Comparison of ENCODE assay signal across 25 cellular contexts in the genomic region with DNA sequence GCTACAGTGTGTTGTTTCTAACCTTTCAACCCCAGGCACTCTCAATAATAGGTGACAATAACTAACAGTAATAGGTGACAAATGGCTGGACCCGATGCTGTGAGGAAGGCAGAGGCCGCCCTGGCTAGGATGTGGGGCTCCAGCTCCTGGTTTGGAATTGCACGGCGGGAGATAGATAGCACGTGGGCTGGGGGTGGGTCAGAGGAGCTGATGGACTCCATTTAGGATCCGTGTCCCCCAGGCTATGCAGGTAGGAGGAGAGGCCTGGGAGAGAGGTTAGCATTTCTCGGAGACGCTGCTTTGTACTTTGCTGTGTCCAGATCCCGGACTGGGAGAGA.
DNase-seq lines count a peak whose midpoint lies in the region; ATAC-seq and TF ChIP-seq lines count a peak whose summit lies in the region.
"Had no signal": no experiment of that assay in that cellular context is flagged by ENCODE, and none has a peak within 500 bp of the region (broad histone marks: within the 10 kb centered on the region; RNA-seq: fewer than 3 reads in every experiment).

No MANE protein-coding gene starts in this region.

- no peak overlapping the region for H3K14ac ChIP-seq in neuronal stem cell (ENCODE audit: low read length)

- H3K4me3 Mint-ChIP-seq in brain, result peak overlapping the region in 1 of 5 experiments; percentile 35

- peak overlapping the region; percentile 52 for H3K18ac ChIP-seq in neuronal stem cell (ENCODE audit: low read length)

- no peaks in the 10 kb centered on the region for H3K9me3 Mint-ChIP-seq in brain
- H3K9me3 Mint-ChIP-seq: activated naive CD4-positive, alpha-beta T cell treated with anti-CD3 and anti-CD28 coated beads, Interleukin-2, amount 50 U/mL, for 72 hours had no signal

- intact Hi-C loops in HCT116 (cut with micrococcal nuclease), result no loop called here

- peaks cover 67% of the 10 kb centered on the region for H3K4me1 Mint-ChIP-seq in brain

- peak overlapping the region; percentile 96 for H2BK15ac ChIP-seq in neuronal stem cell (ENCODE audit: low read length)

- H3K36me3 ChIP-seq in HCT116 (ENCODE audit: control insufficient read depth in 1 of 2, insufficient read depth in 2 of 2, low read length in 2 of 2) (peaks cover 0 to 39% of the 10 kb centered on the region in 2 experiments; a peak in 3 of 4 replicates), neuronal stem cell (replicated peaks in 1 of 2; ENCODE audit: control insufficient read depth in 2 of 2, insufficient read depth in 2 of 2, low read length in 2 of 2) (no peaks in the 10 kb centered on the region), MM.1S (replicated peaks; ENCODE audit: insufficient read depth, low read length) (no peaks in the 10 kb centered on the region)

- H2AFZ ChIP-seq in HCT116 (ENCODE audit: low read depth, low read length, poor library complexity, severe bottlenecking) (no peak overlapping the region), neuronal stem cell (ENCODE audit: low read length) (no peak overlapping the region), MM.1S (ENCODE audit: low read length) (no peak overlapping the region)
- H2AFZ ChIP-seq: hepatocyte, PC-9 had no signal

- ATAC-seq in HCT116 (no peak), HG03139 (IDR thresholded peaks at IDR 0.05; ENCODE audit: unreplicated experiment) (no peak)
- ATAC-seq: mucosa of descending colon had no signal

- H3K27ac ChIP-seq in HCT116 (ENCODE audit: low read depth, low read length) (peak overlapping the region; percentile 6; the same call in 1 of the 2 replicates), neuronal stem cell (replicated peaks; ENCODE audit: low read length) (no peak overlapping the region), MM.1S (ENCODE audit: low read length) (no peak overlapping the region)
- H3K27ac ChIP-seq: C4-2B, hepatocyte, PC-9, spleen, vagina had no signal

- TF ChIP-seq CTCF in HCT116 (IDR thresholded peaks at IDR 0.05 in 2 of 3, conservative IDR thresholded peaks at IDR 0.05 in 1 of 3; ENCODE audit: borderline replicate concordance in 1 of 3, insufficient read depth in 1 of 3, low read depth in 2 of 3, low read length in 2 of 3) (no peak), brain (conservative IDR thresholded peaks at IDR 0.05) (no peak), MM.1S (IDR thresholded peaks at IDR 0.05; ENCODE audit: low read length) (no peak)

- H3K79me1 ChIP-seq in neuronal stem cell (ENCODE audit: low read depth, low read length), result peaks cover 1% of the 10 kb centered on the region

- CTCF ChIA-PET in HCT116 (lab: Charles Lee), result no interaction called here

- H3K4me3 ChIP-seq in HCT116 (replicated peaks in 1 of 2; ENCODE audit: low read depth in 1 of 2, low read length in 2 of 2), result no peak overlapping the region
- no peak overlapping the region for H3K4me3 ChIP-seq in neuronal stem cell (ENCODE audit: low read length in 2 of 2)
- no peak overlapping the region for H3K4me3 ChIP-seq in MM.1S (ENCODE audit: low read length)
- H3K4me3 ChIP-seq: hepatocyte, mucosa of descending colon, PC-9, spleen, vagina had no signal

- peak overlapping the region; percentile 44 to 80 (median 50) for H3K27ac Mint-ChIP-seq in brain

- H3K27me3 Mint-ChIP-seq in brain, result peaks cover 3% of the 10 kb centered on the region

- H3K9ac ChIP-seq in HCT116 (ENCODE audit: low read length) (0 out of 2 replicates have a peak overlapping the region, but pooled peaks have one; percentile 24), neuronal stem cell (ENCODE audit: low read depth, low read length, poor library complexity) (no peak overlapping the region), MM.1S (ENCODE audit: low read length) (no peak overlapping the region)

- no peak overlapping the region for H3K23ac ChIP-seq in neuronal stem cell (ENCODE audit: low read depth, low read length, poor library complexity)

- no peak overlapping the region for H4K8ac ChIP-seq in neuronal stem cell (ENCODE audit: low read depth, low read length)

- RAD21 ChIA-PET in HCT116 (lab: Charles Lee; ENCODE audit: low non-redundant PET in 1 of 2, low total read pairs in 2 of 2, uncharacterized antibody in 2 of 2, unreplicated experiment in 2 of 2), result no interaction called here

- POLR2A ChIA-PET in HCT116 (lab: Charles Lee), result no interaction called here

- BruUV-seq in HCT116 (replicated peaks; lab: Mats Ljungman, UMichigan), result no TSS peak

- H3F3A ChIP-seq in MM.1S (ENCODE audit: insufficient read depth, low read length), result no peaks in the 10 kb centered on the region

- no peak overlapping the region for H3K4ac ChIP-seq in neuronal stem cell (ENCODE audit: low read length)

- peak overlapping the region; percentile 38 for H4K91ac ChIP-seq in neuronal stem cell (ENCODE audit: low read depth, low read length, poor library complexity)

- H3K9me2 ChIP-seq in HCT116 (ENCODE audit: insufficient read depth) (no peaks in the 10 kb centered on the region), MM.1S (replicated peaks; ENCODE audit: insufficient read depth, low read length) (no peaks in the 10 kb centered on the region)

- no peaks in the 10 kb centered on the region for H3K27me3 ChIP-seq in HCT116 (ENCODE audit: insufficient read depth, low read length)
- H3K27me3 ChIP-seq in neuronal stem cell (ENCODE audit: control insufficient read depth in 3 of 3, insufficient read depth in 3 of 3, low read depth in 1 of 3, low read length in 3 of 3), result no peaks in the 10 kb centered on the region
- H3K27me3 ChIP-seq in MM.1S (replicated peaks; ENCODE audit: insufficient read depth, low read length), result no peaks in the 10 kb centered on the region
- H3K27me3 ChIP-seq: hepatocyte, spleen, vagina had no signal

- no peak overlapping the region for H2BK5ac ChIP-seq in neuronal stem cell (ENCODE audit: low read length)

- TF ChIP-seq POLR2A in HCT116 (IDR thresholded peaks at IDR 0.05; ENCODE audit: borderline replicate concordance, extremely low read depth, insufficient read depth, insufficient read length), result no peak

- H3K9me3 ChIP-seq in HCT116 (ENCODE audit: control insufficient read depth in 1 of 2, insufficient read depth in 1 of 2, low read depth in 1 of 2, low read length in 2 of 2) (no peaks in the 10 kb centered on the region), neuronal stem cell (replicated peaks in 1 of 2; ENCODE audit: control insufficient read depth in 2 of 2, insufficient read depth in 1 of 2, low read depth in 1 of 2, low read length in 2 of 2) (no peaks in the 10 kb centered on the region), MM.1S (replicated peaks; ENCODE audit: insufficient read depth, low read length) (no peaks in the 10 kb centered on the region)
- H3K9me3 ChIP-seq: mucosa of descending colon, spleen, vagina had no signal

- H3K79me2 ChIP-seq in HCT116 (ENCODE audit: insufficient read depth, low read length) (peaks cover 9% of the 10 kb centered on the region; the same call in 1 of the 2 replicates), MM.1S (ENCODE audit: low read length) (no peaks in the 10 kb centered on the region)
- H3K79me2 ChIP-seq: hepatocyte had no signal

- no peak overlapping the region for H2BK120ac ChIP-seq in neuronal stem cell (ENCODE audit: low read depth, low read length)

- no peaks in the 10 kb centered on the region for H4K20me1 ChIP-seq in HCT116 (ENCODE audit: insufficient read depth)
- no peaks in the 10 kb centered on the region for H4K20me1 ChIP-seq in MM.1S (ENCODE audit: insufficient read depth, low read length)

- H3K4me2 ChIP-seq in HCT116 (ENCODE audit: low read length) (no peak overlapping the region), neuronal stem cell (ENCODE audit: insufficient read depth, low read length, poor library complexity, severe bottlenecking) (no peak overlapping the region), MM.1S (ENCODE audit: low read depth, low read length) (no peak overlapping the region)
- H3K4me2 ChIP-seq: hepatocyte, PC-9 had no signal

- no peak for TF ChIP-seq RAD21 in HCT116 (IDR thresholded peaks at IDR 0.05; ENCODE audit: low read depth)

- WGBS in neuronal stem cell (ENCODE audit: extremely low coverage in 2 of 2, insufficient read length in 2 of 2, insufficient replicate concordance in 1 of 2), 2 donors, result no CpG with 5 or more reads among the region's 9 CpGs

- no peak overlapping the region for H2BK12ac ChIP-seq in neuronal stem cell (ENCODE audit: low read length)

- H3K4me1 ChIP-seq in HCT116 (ENCODE audit: control insufficient read depth in 1 of 2, insufficient read depth in 2 of 2, low read length in 2 of 2) (peaks cover 48 to 71% of the 10 kb centered on the region in 2 experiments), neuronal stem cell (ENCODE audit: control insufficient read depth in 2 of 2, insufficient read depth in 1 of 2, low read depth in 1 of 2, low read length in 2 of 2) (peaks cover 4 to 13% of the 10 kb centered on the region in 2 donors), MM.1S (ENCODE audit: low read length) (no peaks in the 10 kb centered on the region)
- H3K4me1 ChIP-seq: vagina had no signal

- H3K36me3 Mint-ChIP-seq in brain, result peaks cover 10% of the 10 kb centered on the region

- peak; percentile 15 for DNase-seq in activated T-cell treated with anti-CD3 and anti-CD28 coated beads, Interleukin-2, amount 50 U/mL, for 1 hour
- no peak for DNase-seq in activated T-cell treated with anti-CD3 and anti-CD28 coated beads, Interleukin-2, amount 50 U/mL, for 48 hours
- DNase-seq in HCT116 (ENCODE audit: low read depth, low spot score), result no peak
- DNase-seq in neuronal stem cell (ENCODE audit: low spot score), result no peak
- DNase-seq in HT-29 (ENCODE audit: low spot score), result no peak
- DNase-seq in MM.1S, result no peak
- DNase-seq: activated CD4-positive, alpha-beta T cell treated with anti-CD3 and anti-CD28 coated beads, Interleukin-2, amount 50 U/mL, for 1 hour; GDM1; KBM-7; left ventricle myocardium superior; mucosa of descending colon; MV-4-11; NCI-H1930; NCI-H2227 treated with DMSO at 0.1 percent for 48 hours; nucleus accumbens; PC-9; spleen; stimulated activated CD4-positive, alpha-beta T cell treated with anti-CD3 and anti-CD28 coated beads, Interleukin-4, amount 100 ng/mL, for 4 hours; T-helper 1 cell had no signal

- H2AK5ac ChIP-seq in neuronal stem cell (ENCODE audit: low read depth, low read length), result no peak overlapping the region

TF ChIP-seq in HCT116, 20 proteins besides CTCF, POLR2A, EP300 and RAD21 (continues in another document):
- no peak for TF ChIP-seq TCF7L2 (IDR thresholded peaks at IDR 0.05; ENCODE audit: borderline replicate concordance, extremely low read depth, insufficient read depth, insufficient read length)
